Comparison of ENCODE assay signal across 21 cellular contexts in the genomic region with DNA sequence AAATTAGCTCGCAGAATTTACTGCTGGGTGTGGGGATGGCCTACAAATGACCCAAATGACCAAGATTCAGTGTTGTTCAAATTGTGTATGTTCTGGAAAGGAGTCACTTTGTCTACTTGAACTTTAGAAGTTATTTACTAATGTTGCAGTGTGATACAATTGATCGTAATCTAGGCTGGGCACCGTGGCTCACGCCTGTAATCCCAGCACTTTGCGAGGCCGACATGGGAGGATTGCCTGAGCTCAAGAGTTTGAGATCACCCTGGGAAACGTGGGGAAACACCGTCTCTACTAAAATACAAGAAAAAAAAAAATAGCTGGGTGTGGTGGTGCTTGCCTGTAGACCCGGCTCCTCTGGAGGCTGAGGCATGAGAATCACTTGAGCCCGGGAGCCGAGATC. TPM values are rescaled to one million over a fixed set of nuclear protein-coding genes. Genes with fewer than 3 reads are reported as not detected.
"Had no signal": no experiment of that assay in that cellular context is flagged by ENCODE, and none has a peak within 500 bp of the region (broad histone marks: within the 10 kb centered on the region; RNA-seq: fewer than 3 reads in every experiment).

No MANE protein-coding gene starts in this region.

- H3K36me3 ChIP-seq: cardiac muscle cell, heart right ventricle, left ventricle myocardium inferior, pancreas had no signal

- DNase-seq: activated CD4-positive, alpha-beta T cell treated with anti-CD3 and anti-CD28 coated beads for 48 hours; activated gamma-delta T cell treated with Interleukin-2 at 50 U/mL for 16 hours; anterior cingulate cortex; heart right ventricle; left ventricle myocardium inferior; right cardiac atrium; stimulated activated naive B cell treated with anti-CD40 and anti-IgM and Interleukin-4, amounts not matched to agents 10 μg/mL and 1 μg/mL and 100 μg/mL, for 72 hours; SW 1271 had no signal

- FAIRE-seq: keratinocyte had no signal

- H3K4me1 ChIP-seq: left ventricle myocardium inferior had no signal

- ATAC-seq: heart right ventricle; right cardiac atrium; stimulated activated naive B cell treated with anti-CD40 and anti-IgM and Interleukin-4, amounts not matched to agents 10 μg/mL and 1 μg/mL and 100 μg/mL, for 72 hours had no signal

- H3K4me1 Mint-ChIP-seq: nephron; stimulated activated naive B cell treated with anti-CD40 and anti-IgM and Interleukin-4, amounts not matched to agents 10 μg/mL and 1 μg/mL and 100 μg/mL, for 72 hours had no signal

- H3K4me3 ChIP-seq: body of pancreas, cardiac muscle cell, heart right ventricle, left ventricle myocardium inferior, pancreas had no signal

- H3K27ac ChIP-seq: cardiac muscle cell, epithelial cell of prostate, heart right ventricle, left ventricle myocardium inferior had no signal

- H3K27ac Mint-ChIP-seq: activated CD4-positive, alpha-beta memory T cell treated with anti-CD3 and anti-CD28 coated beads for 36 hours; activated naive CD4-positive, alpha-beta T cell treated with anti-CD3 and anti-CD28 coated beads, Interleukin-2, amount 50 U/mL, for 24 hours; nephron; stimulated activated naive B cell treated with anti-CD40 and anti-IgM and Interleukin-4, amounts not matched to agents 10 μg/mL and 1 μg/mL and 100 μg/mL, for 72 hours had no signal

- H3K9me3 ChIP-seq: body of pancreas, heart right ventricle, left ventricle myocardium inferior, pancreas had no signal

- H3K9me3 Mint-ChIP-seq: activated CD4-positive, alpha-beta memory T cell treated with anti-CD3 and anti-CD28 coated beads for 36 hours; activated naive CD4-positive, alpha-beta T cell treated with anti-CD3 and anti-CD28 coated beads, Interleukin-2, amount 50 U/mL, for 24 hours; mesothelial cell of epicardium; stimulated activated naive B cell treated with anti-CD40 and anti-IgM and Interleukin-4, amounts not matched to agents 10 μg/mL and 1 μg/mL and 100 μg/mL, for 72 hours had no signal

- H3K27me3 ChIP-seq: body of pancreas, cardiac muscle cell, pancreas had no signal

- H3K4me3 Mint-ChIP-seq: activated CD4-positive, alpha-beta memory T cell treated with anti-CD3 and anti-CD28 coated beads for 36 hours; activated naive CD4-positive, alpha-beta T cell treated with anti-CD3 and anti-CD28 coated beads, Interleukin-2, amount 50 U/mL, for 24 hours; mesothelial cell of epicardium; nephron; stimulated activated naive B cell treated with anti-CD40 and anti-IgM and Interleukin-4, amounts not matched to agents 10 μg/mL and 1 μg/mL and 100 μg/mL, for 72 hours had no signal

- H3K36me3 Mint-ChIP-seq: activated CD4-positive, alpha-beta memory T cell treated with anti-CD3 and anti-CD28 coated beads for 36 hours; activated naive CD4-positive, alpha-beta T cell treated with anti-CD3 and anti-CD28 coated beads, Interleukin-2, amount 50 U/mL, for 24 hours; mesothelial cell of epicardium; stimulated activated naive B cell treated with anti-CD40 and anti-IgM and Interleukin-4, amounts not matched to agents 10 μg/mL and 1 μg/mL and 100 μg/mL, for 72 hours had no signal

RNA-seq across cellular contexts. Expression of a gene that starts 57.6 kb away (rescaled TPM):
- total RNA-seq: activated CD4-positive, alpha-beta memory T cell treated with anti-CD3 and anti-CD28 coated beads for 36 hours; cardiac muscle cell; heart right ventricle; left ventricle myocardium inferior; pulmonary artery endothelial cell; right cardiac atrium; skeletal muscle tissue had no signal
- polyA plus RNA-seq: cardiac muscle cell, fibroblast of lung, keratinocyte, mammary epithelial cell had no signal
